In the genomic region with DNA sequence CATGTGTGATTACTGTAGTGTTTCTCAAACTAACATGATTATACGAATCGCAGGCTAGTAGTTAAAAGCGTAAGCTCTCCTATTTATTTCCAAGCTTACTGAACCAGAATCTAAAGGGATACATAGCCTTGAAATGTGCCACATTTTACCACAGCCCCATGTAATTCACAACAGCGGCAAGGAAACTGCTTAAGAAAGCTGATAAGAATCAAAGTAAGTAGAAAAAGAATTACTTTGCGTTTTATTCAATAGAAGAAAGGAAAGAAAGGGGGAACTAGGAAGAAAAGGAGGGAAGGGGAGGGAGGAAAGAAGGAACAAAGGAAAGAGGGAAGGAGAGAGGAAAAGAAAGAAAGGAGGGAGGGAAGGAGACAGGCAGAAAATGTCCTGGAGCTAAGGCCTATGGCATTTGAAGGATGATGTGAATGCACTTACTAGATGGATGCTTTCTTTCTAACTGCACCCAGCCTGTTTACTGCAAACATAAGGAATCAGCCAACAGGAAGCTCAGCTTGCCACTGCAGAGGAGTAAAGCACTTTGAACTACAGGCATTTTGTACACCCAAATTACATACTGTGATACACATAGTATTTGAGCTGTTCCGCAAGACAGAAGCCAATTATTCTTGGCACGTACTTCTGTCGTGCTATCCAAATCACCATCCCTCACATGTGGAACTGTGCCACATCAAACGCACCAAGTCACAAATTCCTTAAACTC, we compare ENCODE assay signal across 16 cellular contexts.
DNase-seq lines count a peak whose midpoint lies in the region; ATAC-seq and TF ChIP-seq lines count a peak whose summit lies in the region.
"Had no signal": no experiment of that assay in that cellular context is flagged by ENCODE, and none has a peak within 500 bp of the region (broad histone marks: within the 10 kb centered on the region; RNA-seq: fewer than 3 reads in every experiment).

No MANE protein-coding gene starts in this region.

- H3K27me3 Mint-ChIP-seq in neural progenitor cell (ENCODE audit: insufficient read depth, low read depth) = no peaks in the 10 kb centered on the region
- H3K27me3 Mint-ChIP-seq: activated CD4-positive, alpha-beta memory T cell treated with anti-CD3 and anti-CD28 coated beads for 36 hours; stimulated activated naive CD8-positive, alpha-beta T cell treated with anti-CD3 and anti-CD28 coated beads, Interleukin-15, Interleukin-2, amounts not matched to agents 100 ng/mL and 50 ng/mL, for 24 hours had no signal

- H3F3A ChIP-seq in neural progenitor cell (ENCODE audit: low read depth) = no peaks in the 10 kb centered on the region

- peak overlapping the region; percentile 27 for H2AFZ ChIP-seq in fibroblast of lung (ENCODE audit: low read length)
- peak overlapping the region; percentile 82 for H2AFZ ChIP-seq in neural progenitor cell (replicated peaks)
- H2AFZ ChIP-seq: GM23248 had no signal

- H3K27me3 ChIP-seq in fibroblast of lung (ENCODE audit: control insufficient read depth, insufficient read depth, low read length) (no peaks in the 10 kb centered on the region), neural progenitor cell (no peaks in the 10 kb centered on the region)
- H3K27me3 ChIP-seq: BLaER1 treated with 17β-estradiol and CSF1 and Interleukin-3, amounts not matched to agents 10 nM and 100 nM had no signal

- H3K36me3 Mint-ChIP-seq in neural progenitor cell = no peaks in the 10 kb centered on the region
- H3K36me3 Mint-ChIP-seq: activated CD4-positive, alpha-beta memory T cell treated with anti-CD3 and anti-CD28 coated beads for 36 hours had no signal

- H3K4me1 ChIP-seq in fibroblast of lung (ENCODE audit: control insufficient read depth, extremely low read depth, insufficient read depth, low read length) (peaks cover 3% of the 10 kb centered on the region), neural progenitor cell (peaks cover 6% of the 10 kb centered on the region)

- H3K4me2 ChIP-seq in fibroblast of lung (ENCODE audit: extremely low read depth, insufficient read depth, low read length) (no peak overlapping the region), neural progenitor cell (no peak overlapping the region)

- H4K20me1 ChIP-seq in fibroblast of lung (ENCODE audit: control insufficient read depth, extremely low read depth, insufficient read depth, low read length) (no peaks in the 10 kb centered on the region), neural progenitor cell (ENCODE audit: low read depth) (no peaks in the 10 kb centered on the region)
- H4K20me1 ChIP-seq: BLaER1 treated with 17β-estradiol and CSF1 and Interleukin-3, amounts not matched to agents 10 nM and 100 nM had no signal

- H3K27ac Mint-ChIP-seq in neural progenitor cell = no peak overlapping the region
- H3K27ac Mint-ChIP-seq: activated CD4-positive, alpha-beta memory T cell treated with anti-CD3 and anti-CD28 coated beads for 36 hours; stimulated activated naive CD8-positive, alpha-beta T cell treated with anti-CD3 and anti-CD28 coated beads, Interleukin-15, Interleukin-2, amounts not matched to agents 100 ng/mL and 50 ng/mL, for 24 hours had no signal

- DNase-seq in ELF-1 (ENCODE audit: low read depth, low spot score) (peak; percentile 67), NCI-H2227 treated with DMSO at 0.1 percent for 48 hours (lab: John Stamatoyannopoulos, UW) (peak; percentile 31), fibroblast of lung (ENCODE audit: low read depth in 2 of 2) (peak in 1 of 2 donors; percentile 26), neural progenitor cell (ENCODE audit: low spot score) (no peak), NAMALWA (ENCODE audit: low spot score) (no peak)
- no peak for DNase-seq in stimulated activated CD4-positive, alpha-beta T cell treated with anti-CD3 and anti-CD28 coated beads, Interleukin-15, amount 100 ng/mL, for 24 hours
- DNase-seq: activated CD4-positive, alpha-beta memory T cell treated with anti-CD3 and anti-CD28 coated beads for 36 hours; DMS79 treated with DMSO at 0.1 percent for 48 hours; GM23248; NCI-H2029; NCI-H774; T1000 had no signal

- H3K4me3 Mint-ChIP-seq in neural progenitor cell = no peak overlapping the region
- H3K4me3 Mint-ChIP-seq: activated CD4-positive, alpha-beta memory T cell treated with anti-CD3 and anti-CD28 coated beads for 36 hours; stimulated activated naive CD8-positive, alpha-beta T cell treated with anti-CD3 and anti-CD28 coated beads, Interleukin-15, Interleukin-2, amounts not matched to agents 100 ng/mL and 50 ng/mL, for 24 hours had no signal

- ATAC-seq in HG02588 (IDR thresholded peaks at IDR 0.05; ENCODE audit: unreplicated experiment) = no peak

- H3K9me3 Mint-ChIP-seq in neural progenitor cell = no peaks in the 10 kb centered on the region
- H3K9me3 Mint-ChIP-seq: activated CD4-positive, alpha-beta memory T cell treated with anti-CD3 and anti-CD28 coated beads for 36 hours had no signal

- H3K79me2 ChIP-seq in fibroblast of lung (ENCODE audit: control insufficient read depth, insufficient read depth, low read length) (no peaks in the 10 kb centered on the region), neural progenitor cell (ENCODE audit: low read depth) (no peaks in the 10 kb centered on the region)

- peaks cover 12% of the 10 kb centered on the region for H3K4me1 Mint-ChIP-seq in neural progenitor cell

- H3K36me3 ChIP-seq in fibroblast of lung (ENCODE audit: control insufficient read depth, insufficient read depth, low read length) (no peaks in the 10 kb centered on the region), neural progenitor cell (no peaks in the 10 kb centered on the region)
- H3K36me3 ChIP-seq: BLaER1 treated with 17β-estradiol and CSF1 and Interleukin-3, amounts not matched to agents 10 nM and 100 nM had no signal

- H3K9me3 ChIP-seq in fibroblast of lung (ENCODE audit: control insufficient read depth, insufficient read depth, low read depth, low read length) = no peaks in the 10 kb centered on the region
- H3K9me3 ChIP-seq in neural progenitor cell (ENCODE audit: low read depth) = no peaks in the 10 kb centered on the region
- H3K9me3 ChIP-seq: BLaER1 treated with 17β-estradiol and CSF1 and Interleukin-3, amounts not matched to agents 10 nM and 100 nM had no signal

- H3K27ac ChIP-seq in fibroblast of lung (ENCODE audit: insufficient read depth, low read length) = no peak overlapping the region
- no peak overlapping the region for H3K27ac ChIP-seq in neural progenitor cell
- H3K27ac ChIP-seq: BLaER1 treated with 17β-estradiol and CSF1 and Interleukin-3, amounts not matched to agents 10 nM and 100 nM; GM23248; skin epidermis had no signal

- TF ChIP-seq CTCF in fibroblast of lung (conservative IDR thresholded peaks at IDR 0.05 in 1 of 2, IDR thresholded peaks at IDR 0.05 in 1 of 2; ENCODE audit: low read depth in 1 of 2, low read length in 2 of 2) = no peak
- no peak for TF ChIP-seq CTCF in neural progenitor cell (IDR thresholded peaks at IDR 0.05)

- H3K9ac ChIP-seq in fibroblast of lung (ENCODE audit: insufficient read depth, low read length) (no peak overlapping the region), neural progenitor cell (no peak overlapping the region)
- H3K9ac ChIP-seq: BLaER1 treated with 17β-estradiol and CSF1 and Interleukin-3, amounts not matched to agents 10 nM and 100 nM; GM23248 had no signal

- H3K4me3 ChIP-seq in fibroblast of lung (replicated peaks in 1 of 4; ENCODE audit: control extremely low read depth in 1 of 4, insufficient read depth in 1 of 4, low read depth in 3 of 4, low read length in 4 of 4) = no peak overlapping the region
- no peak overlapping the region for H3K4me3 ChIP-seq in neural progenitor cell
- H3K4me3 ChIP-seq: BLaER1 treated with 17β-estradiol and CSF1 and Interleukin-3, amounts not matched to agents 10 nM and 100 nM; GM23248; skin epidermis had no signal

Comparison
In these comparisons a context has a peak if more than half of its experiments do, and no peak if none do; other contexts are left out.
1. DNase-seq: peak in ELF-1 (single experiment) and NCI-H2227 treated with DMSO at 0.1 percent for 48 hours (single experiment); none in neural progenitor cell (single experiment), stimulated activated CD4-positive, alpha-beta T cell treated with anti-CD3 and anti-CD28 coated beads, Interleukin-15, amount 100 ng/mL, for 24 hours (single experiment) and NAMALWA (single experiment).